In genomic region chr14:24057867-24058259, GRCh38 we compare ENCODE assay signal across 17 cellular contexts. TPM values are rescaled to one million over a fixed set of nuclear protein-coding genes. Genes with fewer than 3 reads are reported as not detected.
A peak's percentile ranks its signal among the peaks of the same experiment; 100 is the strongest.
DNase-seq lines count a peak whose midpoint lies in the region; ATAC-seq and TF ChIP-seq lines count a peak whose summit lies in the region.
"Had no signal": no experiment of that assay in that cellular context is flagged by ENCODE, and none has a peak within 500 bp of the region (broad histone marks: within the 10 kb centered on the region; RNA-seq: fewer than 3 reads in every experiment).

No MANE protein-coding gene starts in this region.

- no peak for DNase-seq in DND-41
- DNase-seq in H9 = no peak
- no peak for DNase-seq in activated T-helper 1 cell treated with anti-CD3 and anti-CD28 coated beads, Interleukin-12 subunit alpha, Interleukin-12 subunit beta, Interleukin-2, Interleukin-4 antibody, amounts not matched to agents 30 ng/mL and 10 ng/mL and 1 ng/mL, durations not matched to agents 14 hours and 24 hours and 36 hours (ENCODE audit: low spot score)
- DNase-seq in mucosa of descending colon = peak in 2 of 3 donors; percentile 34 to 54
- DNase-seq in natural killer cell treated with Interleukin-12 subunit alpha and Interleukin-12 subunit beta and Interleukin-15 and Interleukin-18, amount 100 ng/mL, for 72 hours (ENCODE audit: low spot score) = no peak
- no peak for DNase-seq in NCI-H526 (lab: John Stamatoyannopoulos, UW)
- DNase-seq: NCI-H1417 treated with DMSO at 0.1 percent for 48 hours had no signal

- H2BK120ac ChIP-seq in H9 (ENCODE audit: low read depth, low read length, poor library complexity, severe bottlenecking) = no peak overlapping the region

- no peak overlapping the region for H3K23ac ChIP-seq in H9 (ENCODE audit: insufficient read length, low read depth, low read length)

- no peak overlapping the region for H3T11ph ChIP-seq in H9 (ENCODE audit: low read length)

- no peaks in the 10 kb centered on the region for H3K9me3 Mint-ChIP-seq in H9
- no peaks in the 10 kb centered on the region for H3K9me3 Mint-ChIP-seq in activated T-helper 1 cell treated with anti-CD3 and anti-CD28 coated beads, Interleukin-12 subunit alpha, Interleukin-12 subunit beta, Interleukin-2, Interleukin-4 antibody, amounts not matched to agents 30 ng/mL and 10 ng/mL and 1 ng/mL, durations not matched to agents 14 hours and 24 hours and 36 hours
- H3K9me3 Mint-ChIP-seq in natural killer cell treated with Interleukin-12 subunit alpha and Interleukin-12 subunit beta and Interleukin-15 and Interleukin-18, amount 100 ng/mL, for 72 hours = no peaks in the 10 kb centered on the region

- H2BK12ac ChIP-seq in H9 (ENCODE audit: insufficient read length, low read depth, low read length) = no peak overlapping the region

- H3K27me3 ChIP-seq in DND-41 (ENCODE audit: insufficient read depth, low read length, poor library complexity) (no peaks in the 10 kb centered on the region), H9 (ENCODE audit: insufficient read depth, low read length) (no peaks in the 10 kb centered on the region)
- H3K27me3 ChIP-seq: ascending aorta, ovary had no signal

- H4K5ac ChIP-seq in H9 (ENCODE audit: insufficient read length, low read depth, low read length) = no peak overlapping the region

- no peak overlapping the region for H3K4me3 Mint-ChIP-seq in H9
- no peak overlapping the region for H3K4me3 Mint-ChIP-seq in activated T-helper 1 cell treated with anti-CD3 and anti-CD28 coated beads, Interleukin-12 subunit alpha, Interleukin-12 subunit beta, Interleukin-2, Interleukin-4 antibody, amounts not matched to agents 30 ng/mL and 10 ng/mL and 1 ng/mL, durations not matched to agents 14 hours and 24 hours and 36 hours
- H3K4me3 Mint-ChIP-seq in natural killer cell treated with Interleukin-12 subunit alpha and Interleukin-12 subunit beta and Interleukin-15 and Interleukin-18, amount 100 ng/mL, for 72 hours = no peak overlapping the region

- no peak overlapping the region for H3K56ac ChIP-seq in H9 (ENCODE audit: insufficient read length, low read depth, low read length)

- peaks cover 3 to 9% (median 7%) of the 10 kb centered on the region in 3 experiments; a peak in 6 of 7 replicates for H3K36me3 Mint-ChIP-seq in H9 (ENCODE audit: insufficient read depth in 1 of 3, low read depth in 3 of 3)
- no peaks in the 10 kb centered on the region for H3K36me3 Mint-ChIP-seq in activated T-helper 1 cell treated with anti-CD3 and anti-CD28 coated beads, Interleukin-12 subunit alpha, Interleukin-12 subunit beta, Interleukin-2, Interleukin-4 antibody, amounts not matched to agents 30 ng/mL and 10 ng/mL and 1 ng/mL, durations not matched to agents 14 hours and 24 hours and 36 hours (ENCODE audit: low read depth)
- no peaks in the 10 kb centered on the region for H3K36me3 Mint-ChIP-seq in natural killer cell treated with Interleukin-12 subunit alpha and Interleukin-12 subunit beta and Interleukin-15 and Interleukin-18, amount 100 ng/mL, for 72 hours

- intact Hi-C loops in activated T-helper 1 cell treated with anti-CD3 and anti-CD28 coated beads, Interleukin-12 subunit alpha, Interleukin-12 subunit beta, Interleukin-2, Interleukin-4 antibody, amounts not matched to agents 30 ng/mL and 10 ng/mL and 1 ng/mL, durations not matched to agents 14 hours and 24 hours and 36 hours (cut with micrococcal nuclease) = loop anchor here (1.0 kb wide), 4 partner anchors 32 to 50 kb away; partner anchors contain the start of gene PCK2
- intact Hi-C loops in mucosa of descending colon (cut with DNase I, micrococcal nuclease) = loop anchor here (1.0 to 10.0 kb wide), 2 partner anchors 32 to 47 kb away; no protein-coding TSS in a partner anchor

- TF ChIP-seq CTCF in DND-41 (IDR thresholded peaks at IDR 0.05; ENCODE audit: borderline replicate concordance, extremely low read depth, low read length, poor library complexity, severe bottlenecking) (no peak), H9 (conservative IDR thresholded peaks at IDR 0.05) (no peak), mucosa of descending colon (IDR thresholded peaks at IDR 0.05) (no peak)

- H3K4me3 ChIP-seq in DND-41 (ENCODE audit: low read depth in 1 of 2, low read length in 2 of 2) (no peak overlapping the region), mucosa of descending colon (no peak overlapping the region)
- H3K4me3 ChIP-seq: ascending aorta, heart right ventricle, ovary, stomach had no signal

- H3K27me3 Mint-ChIP-seq in H9 (ENCODE audit: low read depth) = peaks cover 3% of the 10 kb centered on the region
- peaks cover 3% of the 10 kb centered on the region for H3K27me3 Mint-ChIP-seq in activated T-helper 1 cell treated with anti-CD3 and anti-CD28 coated beads, Interleukin-12 subunit alpha, Interleukin-12 subunit beta, Interleukin-2, Interleukin-4 antibody, amounts not matched to agents 30 ng/mL and 10 ng/mL and 1 ng/mL, durations not matched to agents 14 hours and 24 hours and 36 hours (ENCODE audit: insufficient read depth)
- H3K27me3 Mint-ChIP-seq in natural killer cell treated with Interleukin-12 subunit alpha and Interleukin-12 subunit beta and Interleukin-15 and Interleukin-18, amount 100 ng/mL, for 72 hours = no peaks in the 10 kb centered on the region

- no peak overlapping the region for H2BK20ac ChIP-seq in H9 (ENCODE audit: low read depth, low read length, poor library complexity, severe bottlenecking)

- no peak overlapping the region for H2BK15ac ChIP-seq in H9 (ENCODE audit: low read depth, low read length)

- peak overlapping the region in 2 of 3 experiments; percentile 89 to 93; a peak in 2 of 7 replicates for H3K27ac Mint-ChIP-seq in H9
- H3K27ac Mint-ChIP-seq in activated T-helper 1 cell treated with anti-CD3 and anti-CD28 coated beads, Interleukin-12 subunit alpha, Interleukin-12 subunit beta, Interleukin-2, Interleukin-4 antibody, amounts not matched to agents 30 ng/mL and 10 ng/mL and 1 ng/mL, durations not matched to agents 14 hours and 24 hours and 36 hours = peak overlapping the region; percentile 65
- H3K27ac Mint-ChIP-seq in natural killer cell treated with Interleukin-12 subunit alpha and Interleukin-12 subunit beta and Interleukin-15 and Interleukin-18, amount 100 ng/mL, for 72 hours = no peak overlapping the region

- H2AFZ ChIP-seq in DND-41 (ENCODE audit: low read depth, low read length) = no peak overlapping the region
- H2AFZ ChIP-seq in H9 (ENCODE audit: low read length) = no peak overlapping the region

- peaks cover 4% of the 10 kb centered on the region for H3K4me1 ChIP-seq in DND-41 (ENCODE audit: insufficient read depth, low read length)
- H3K4me1 ChIP-seq in H9 (ENCODE audit: insufficient read depth, low read length) = no peaks in the 10 kb centered on the region
- H3K4me1 ChIP-seq in mucosa of descending colon (ENCODE audit: low read depth) = peaks cover 9% of the 10 kb centered on the region
- H3K4me1 ChIP-seq: ascending aorta had no signal

- H3K9ac ChIP-seq in DND-41 (ENCODE audit: low read depth, low read length) (no peak overlapping the region), H9 (ENCODE audit: extremely low read depth, insufficient read length, low read length) (no peak overlapping the region)

- H3K9me3 ChIP-seq in DND-41 (ENCODE audit: insufficient read depth, low read length, severe bottlenecking) (no peaks in the 10 kb centered on the region), H9 (ENCODE audit: control insufficient read depth, low read depth, low read length) (no peaks in the 10 kb centered on the region), mucosa of descending colon (no peaks in the 10 kb centered on the region)
- H3K9me3 ChIP-seq: ascending aorta, heart right ventricle, ovary, stomach had no signal

- H4K20me1 ChIP-seq in DND-41 (ENCODE audit: insufficient read depth, low read length) (no peaks in the 10 kb centered on the region), H9 (ENCODE audit: control insufficient read depth, insufficient read depth, insufficient read length) (peaks cover 2% of the 10 kb centered on the region)

- H3K4me2 ChIP-seq in DND-41 (ENCODE audit: insufficient read depth, low read length) (no peak overlapping the region), H9 (ENCODE audit: insufficient read depth, insufficient read length, low read length) (no peak overlapping the region)

- no peak overlapping the region for H4K8ac ChIP-seq in H9 (replicated peaks; ENCODE audit: insufficient read length, low read depth, low read length)

- WGBS in H9 (ENCODE audit: extremely low coverage, insufficient read length, low lambda C conversion rate) = no CpG with 5 or more reads among the region's 14 CpGs

- no peak overlapping the region for H3K18ac ChIP-seq in H9 (ENCODE audit: insufficient read length, low read depth, low read length)

- no peak overlapping the region for H4K91ac ChIP-seq in H9 (ENCODE audit: insufficient read length, low read depth, low read length)

- H3K27ac ChIP-seq in DND-41 (ENCODE audit: low read length) (no peak overlapping the region), H9 (ENCODE audit: insufficient read length, low read depth, low read length) (no peak overlapping the region)
- H3K27ac ChIP-seq: ascending aorta, heart right ventricle, ovary, stomach had no signal

- H3K23me2 ChIP-seq in H9 (ENCODE audit: insufficient read length, low read depth, low read length, poor library complexity, severe bottlenecking) = no peaks in the 10 kb centered on the region

- no peak overlapping the region for H3K14ac ChIP-seq in H9 (ENCODE audit: insufficient read depth, low read length)

- ATAC-seq in DND-41 (ENCODE audit: insufficient read depth, low read depth) (peak; percentile 53), mucosa of descending colon (no peak), HG02840 (IDR thresholded peaks at IDR 0.05; ENCODE audit: low FRiP score, unreplicated experiment) (no peak), HG03460 (IDR thresholded peaks at IDR 0.05; ENCODE audit: unreplicated experiment) (no peak)
- ATAC-seq in natural killer cell treated with Interleukin-12 subunit alpha and Interleukin-12 subunit beta and Interleukin-15 and Interleukin-18, amount 100 ng/mL, for 72 hours = no peak
- ATAC-seq: activated CD4-positive, CD25-positive, alpha-beta regulatory T cell treated with anti-CD3 and anti-CD28 coated beads, Interleukin-2, amount 50 U/mL, for 24 hours had no signal

- H3K36me3 ChIP-seq in DND-41 (ENCODE audit: insufficient read depth, low read length) (no peaks in the 10 kb centered on the region), mucosa of descending colon (ENCODE audit: low read depth) (no peaks in the 10 kb centered on the region)
- H3K36me3 ChIP-seq: ascending aorta, heart right ventricle, ovary, stomach had no signal

- no peaks in the 10 kb centered on the region for H3K79me1 ChIP-seq in H9 (ENCODE audit: insufficient read depth, low read depth, low read length, poor library complexity, severe bottlenecking)

- no peak overlapping the region for H3K4ac ChIP-seq in H9 (ENCODE audit: low read depth, low read length)

- no peaks in the 10 kb centered on the region for H3K79me2 ChIP-seq in DND-41 (ENCODE audit: insufficient read depth, low read length)
- H3K79me2 ChIP-seq in H9 (ENCODE audit: insufficient read depth, low read length) = no peaks in the 10 kb centered on the region

- no peak overlapping the region for H2AK5ac ChIP-seq in H9 (ENCODE audit: insufficient read length, low read length)

- H2BK5ac ChIP-seq in H9 (ENCODE audit: insufficient read length, low read length) = no peak overlapping the region

- peaks cover 5 to 11% of the 10 kb centered on the region in 2 experiments for H3K4me1 Mint-ChIP-seq in H9
- peaks cover 18% of the 10 kb centered on the region for H3K4me1 Mint-ChIP-seq in activated T-helper 1 cell treated with anti-CD3 and anti-CD28 coated beads, Interleukin-12 subunit alpha, Interleukin-12 subunit beta, Interleukin-2, Interleukin-4 antibody, amounts not matched to agents 30 ng/mL and 10 ng/mL and 1 ng/mL, durations not matched to agents 14 hours and 24 hours and 36 hours (ENCODE audit: low read depth)
- H3K4me1 Mint-ChIP-seq in natural killer cell treated with Interleukin-12 subunit alpha and Interleukin-12 subunit beta and Interleukin-15 and Interleukin-18, amount 100 ng/mL, for 72 hours (ENCODE audit: low read depth in 2 of 2) = peaks cover 9 to 19% of the 10 kb centered on the region in 2 donors

RNA-seq across cellular contexts. Expression of gene CARMIL3, which starts 6.1 kb away (rescaled TPM):
- 4.7 and 5.8 TPM in 2 replicates for total RNA-seq in H9 (2021)
- total RNA-seq in activated T-helper 1 cell treated with anti-CD3 and anti-CD28 coated beads, Interleukin-12 subunit alpha, Interleukin-12 subunit beta, Interleukin-2, Interleukin-4 antibody, amounts not matched to agents 30 ng/mL and 10 ng/mL and 1 ng/mL, durations not matched to agents 14 hours and 24 hours and 36 hours = 3.0 and 3.4 TPM in 2 replicates
- 1 to 10 TPM; 1.4 to 2.7 (median 1.5) TPM for total RNA-seq in mucosa of descending colon
- under 1 TPM; 0.10 to 0.50 TPM for total RNA-seq in natural killer cell treated with Interleukin-12 subunit alpha and Interleukin-12 subunit beta and Interleukin-15 and Interleukin-18, amount 100 ng/mL, for 72 hours
- total RNA-seq: ascending aorta had no signal

RNA-seq across cellular contexts. Expression of gene CPNE6, which starts 13.5 kb away (rescaled TPM):
- not detected in 2 replicates for total RNA-seq in H9 (2021)
- not detected in 2 replicates for total RNA-seq in activated T-helper 1 cell treated with anti-CD3 and anti-CD28 coated beads, Interleukin-12 subunit alpha, Interleukin-12 subunit beta, Interleukin-2, Interleukin-4 antibody, amounts not matched to agents 30 ng/mL and 10 ng/mL and 1 ng/mL, durations not matched to agents 14 hours and 24 hours and 36 hours
- total RNA-seq in mucosa of descending colon = 1 to 10 TPM in 1 of 3 donors, under 1 TPM in 1, not detected in 1; 0.14 to 2.2 TPM
- not detected for total RNA-seq in natural killer cell treated with Interleukin-12 subunit alpha and Interleukin-12 subunit beta and Interleukin-15 and Interleukin-18, amount 100 ng/mL, for 72 hours
- total RNA-seq: ascending aorta; chondrocyte; Daoy; stomach; T-helper 2 cell treated with Interferon-gamma antibody and Interleukin-4, amounts not matched to agents 100 ng/mL and 5 ng/mL, for 36 hours had no signal

RNA-seq across cellular contexts. Expression of gene PCK2, which starts 36.2 kb away (rescaled TPM):
- total RNA-seq in H9 (2021) (48.9 and 50.2 TPM in 2 replicates), mucosa of descending colon (100 to 1,000 TPM in 2 of 3 donors, 10 to 100 TPM in 1; 64.7 to 150 (median 150) TPM)
- 55.0 and 62.8 TPM in 2 replicates for total RNA-seq in activated T-helper 1 cell treated with anti-CD3 and anti-CD28 coated beads, Interleukin-12 subunit alpha, Interleukin-12 subunit beta, Interleukin-2, Interleukin-4 antibody, amounts not matched to agents 30 ng/mL and 10 ng/mL and 1 ng/mL, durations not matched to agents 14 hours and 24 hours and 36 hours
- total RNA-seq in natural killer cell treated with Interleukin-12 subunit alpha and Interleukin-12 subunit beta and Interleukin-15 and Interleukin-18, amount 100 ng/mL, for 72 hours = 10 to 100 TPM; 30.4 to 68.3 TPM

RNA-seq across cellular contexts. Expression of gene DCAF11, which starts 56.7 kb away (rescaled TPM):
- 73.4 and 74.3 TPM in 2 replicates for total RNA-seq in H9 (2021)
- 69.9 and 71.6 TPM in 2 replicates for total RNA-seq in activated T-helper 1 cell treated with anti-CD3 and anti-CD28 coated beads, Interleukin-12 subunit alpha, Interleukin-12 subunit beta, Interleukin-2, Interleukin-4 antibody, amounts not matched to agents 30 ng/mL and 10 ng/mL and 1 ng/mL, durations not matched to agents 14 hours and 24 hours and 36 hours
- 100 to 1,000 TPM in 1 of 3 donors, 10 to 100 TPM in 2; 65.8 to 101 (median 84.9) TPM for total RNA-seq in mucosa of descending colon
- total RNA-seq in natural killer cell treated with Interleukin-12 subunit alpha and Interleukin-12 subunit beta and Interleukin-15 and Interleukin-18, amount 100 ng/mL, for 72 hours = 10 to 100 TPM; 87.4 to 96.1 TPM

RNA-seq across cellular contexts. Expression of gene NRL, which starts 56.9 kb away (rescaled TPM):
- total RNA-seq in H9 (2021) (2.2 and 2.5 TPM in 2 replicates), mucosa of descending colon (1 to 10 TPM; 2.3 to 4.5 (median 2.8) TPM)
- 2.1 and 2.7 TPM in 2 replicates for total RNA-seq in activated T-helper 1 cell treated with anti-CD3 and anti-CD28 coated beads, Interleukin-12 subunit alpha, Interleukin-12 subunit beta, Interleukin-2, Interleukin-4 antibody, amounts not matched to agents 30 ng/mL and 10 ng/mL and 1 ng/mL, durations not matched to agents 14 hours and 24 hours and 36 hours
- total RNA-seq in natural killer cell treated with Interleukin-12 subunit alpha and Interleukin-12 subunit beta and Interleukin-15 and Interleukin-18, amount 100 ng/mL, for 72 hours = 1 to 10 TPM; 1.8 to 2.2 TPM
- total RNA-seq: ascending aorta had no signal

Comparison
In these comparisons a context has a peak if more than half of its experiments do, and no peak if none do; other contexts are left out.
1. DNase-seq: peak in mucosa of descending colon (2 of 3); none in DND-41 (single experiment), H9 (single experiment), activated T-helper 1 cell treated with anti-CD3 and anti-CD28 coated beads, Interleukin-12 subunit alpha, Interleukin-12 subunit beta, Interleukin-2, Interleukin-4 antibody, amounts not matched to agents 30 ng/mL and 10 ng/mL and 1 ng/mL, durations not matched to agents 14 hours and 24 hours and 36 hours (single experiment), natural killer cell treated with Interleukin-12 subunit alpha and Interleukin-12 subunit beta and Interleukin-15 and Interleukin-18, amount 100 ng/mL, for 72 hours (single experiment) and NCI-H526 (0 of 2).
2. H3K27ac Mint-ChIP-seq: peak in H9 (2 of 3) and activated T-helper 1 cell treated with anti-CD3 and anti-CD28 coated beads, Interleukin-12 subunit alpha, Interleukin-12 subunit beta, Interleukin-2, Interleukin-4 antibody, amounts not matched to agents 30 ng/mL and 10 ng/mL and 1 ng/mL, durations not matched to agents 14 hours and 24 hours and 36 hours (single experiment); none in natural killer cell treated with Interleukin-12 subunit alpha and Interleukin-12 subunit beta and Interleukin-15 and Interleukin-18, amount 100 ng/mL, for 72 hours (0 of 2).